Comparison of ENCODE assay signal across 8 cellular contexts in the genomic region with DNA sequence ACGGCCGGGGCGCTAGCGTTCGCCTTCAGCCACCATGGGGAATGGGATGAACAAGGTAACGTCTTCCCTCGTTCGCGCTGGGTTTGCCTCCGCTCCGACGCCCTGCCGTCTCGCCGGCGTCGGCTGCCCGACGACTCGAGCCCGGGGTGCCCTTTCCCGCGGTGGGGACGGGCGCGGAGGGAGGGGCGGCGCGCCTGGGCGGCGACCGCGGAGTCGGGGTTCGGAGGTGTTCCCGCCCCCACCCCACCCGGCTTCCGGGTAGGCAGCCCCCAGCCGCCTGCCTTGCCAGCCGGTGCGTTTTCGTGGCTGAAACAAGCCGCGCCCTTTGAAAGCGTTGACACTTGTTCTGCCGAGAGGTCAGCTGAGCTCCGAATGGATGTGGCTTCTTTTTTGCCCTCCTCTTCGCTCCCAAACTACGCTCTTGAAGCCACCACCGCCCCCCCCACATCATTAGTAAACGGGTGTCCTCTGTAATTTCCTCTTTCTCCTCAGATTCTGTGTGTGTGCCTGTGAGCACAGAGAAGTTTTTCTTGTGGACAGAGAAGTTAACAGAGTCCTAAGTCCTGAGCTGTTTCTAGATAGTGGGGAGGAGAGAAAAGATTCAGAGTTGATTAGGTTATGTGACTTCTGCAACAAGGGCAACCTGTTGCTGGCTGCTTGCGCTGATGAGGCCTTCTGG. TPM values are rescaled to one million over a fixed set of nuclear protein-coding genes. Genes with fewer than 3 reads are reported as not detected.
DNase-seq lines count a peak whose midpoint lies in the region; ATAC-seq, FAIRE-seq and TF ChIP-seq lines count a peak whose summit lies in the region.

No MANE protein-coding gene starts in this region.

- in situ Hi-C loops in GM13977 (cut with MboI; ENCODE audit: low pct_unique_long_range_greater_than_20kb, low sequenced_read_pairs, unreplicated experiment) (no loop called here), GM12878 (cut with MboI) (no loop called here)

- POLR2A ChIA-PET in GM12878 (lab: Charles Lee), result interaction anchor here (0.6 to 2.6 kb wide), 23 partner anchors 10 to 101 kb away, joined by 3 to 67 read pairs (median 7); partner anchors contain the start of gene IRF4

- 16% methylated on average over 52 of the region's 52 CpGs for WGBS in GM12878 (ENCODE audit: insufficient coverage, insufficient replicate concordance, low lambda C conversion rate, missing lambda C conversion rate)

- intact Hi-C loops in GM12878 (cut with micrococcal nuclease; ENCODE audit: unreplicated experiment), result loop anchor here (1.0 to 2.0 kb wide), 5 partner anchors 25 to 103 kb away; no protein-coding TSS in a partner anchor

- SMC1A ChIA-PET in GM12878 (lab: Charles Lee; ENCODE audit: uncharacterized antibody, unreplicated experiment), result interaction anchor here (0.6 to 2.7 kb wide), 25 partner anchors 13 to 107 kb away, joined by 3 to 46 read pairs (median 7); no protein-coding TSS in a partner anchor

- no peaks in the 10 kb centered on the region for H4K20me1 ChIP-seq in GM12878 (ENCODE audit: control insufficient read depth, insufficient read depth)

- TF ChIP-seq RAD21 in GM12878 (IDR thresholded peaks at IDR 0.05; ENCODE audit: insufficient read depth, low read depth, low read length), result peak; percentile 15; the same call in 1 of the 2 replicates

- peaks cover 76% of the 10 kb centered on the region for H3K79me2 ChIP-seq in GM12878 (ENCODE audit: control insufficient read depth, insufficient read depth, low read length)

- RAD21 ChIA-PET in GM12878 (lab: Charles Lee; ENCODE audit: unreplicated experiment), result interaction anchor here (0.6 to 2.6 kb wide), 31 partner anchors 7 to 183 kb away, joined by 3 to 77 read pairs (median 9); partner anchors contain the start of gene IRF4

- peak overlapping the region; percentile 78 for H3K4me3 ChIP-seq in GM12878

- no TSS peak for BruUV-seq in GM12878 (replicated peaks; lab: Mats Ljungman, UMichigan)

- peak overlapping the region; percentile 45; the same call in 1 of the 2 replicates for H2AFZ ChIP-seq in GM12878 (ENCODE audit: control insufficient read depth, low read depth, low read length)

- H3K9me3 ChIP-seq in GM12878 (replicated peaks; ENCODE audit: control insufficient read depth, insufficient read depth, low read length), result no peaks in the 10 kb centered on the region

- DNase-seq in GM13977 (ENCODE audit: low spot score) (peak; percentile 84), GM12878 (ENCODE audit: low read depth, low spot score) (peak; percentile 93), islet precursor cell (peak; percentile 74), DMS 273 (lab: John Stamatoyannopoulos, UW; ENCODE audit: unreplicated experiment) (no peak), NK-92 (lab: John Stamatoyannopoulos, UW; ENCODE audit: unreplicated experiment) (no peak)
- DNase-seq in stimulated activated CD4-positive, alpha-beta T cell treated with anti-CD3 and anti-CD28 coated beads, Interleukin-1b, Interleukin-23, amount 100 ng/mL, for 4 hours (ENCODE audit: low read depth in 2 of 2), result peak; percentile 63 to 74

- H3K27me3 ChIP-seq in GM12878 (replicated peaks in 1 of 2; ENCODE audit: control insufficient read depth in 2 of 2, insufficient read depth in 2 of 2, low read length in 1 of 2), result no peaks in the 10 kb centered on the region

- no peaks in the 10 kb centered on the region for H3K36me3 ChIP-seq in GM12878 (ENCODE audit: control insufficient read depth in 2 of 2, insufficient read depth in 2 of 2, low read length in 1 of 2)

- peaks cover 65% of the 10 kb centered on the region for H3K4me1 ChIP-seq in GM12878 (ENCODE audit: control insufficient read depth, insufficient read depth, low read length)

- TF ChIP-seq POLR2A in Raji (IDR thresholded peaks at IDR 0.05; ENCODE audit: insufficient read depth, low read depth, low read length) (peak; percentile 69; the same call in 1 of the 2 replicates), GM12878 (IDR thresholded peaks at IDR 0.05; ENCODE audit: low read depth, low read length) (no peak)

- CTCF ChIA-PET in GM12878 (lab: Yijun Ruan, JAX), result interaction anchor here (1.0 to 2.6 kb wide), 15 partner anchors 13 to 88 kb away, joined by 3 to 14 read pairs (median 5); no protein-coding TSS in a partner anchor

- peak; percentile 49 to 83; a peak in 2 of 4 replicates for TF ChIP-seq EP300 in GM12878 (IDR thresholded peaks at IDR 0.05; ENCODE audit: borderline replicate concordance in 1 of 2, control insufficient read depth in 1 of 2, low read depth in 2 of 2, low read length in 2 of 2)

- H3K4me2 ChIP-seq in GM12878 (ENCODE audit: control insufficient read depth, insufficient read depth), result peak overlapping the region; percentile 97

- TF ChIP-seq CTCF in GM13977 (IDR thresholded peaks at IDR 0.05; ENCODE audit: extremely low read depth, insufficient read depth, missing control alignments), result no peak
- TF ChIP-seq CTCF in GM12878 (IDR thresholded peaks at IDR 0.05 in 2 of 3, conservative IDR thresholded peaks at IDR 0.05 in 1 of 3; ENCODE audit: control insufficient read depth in 2 of 3, extremely low read depth in 1 of 3, insufficient read depth in 1 of 3, low read depth in 3 of 3, low read length in 3 of 3), result 0 out of 6 replicates have a peak, but pooled peaks of 1 of the 3 experiments have one; percentile 16

- FAIRE-seq in GM12878 (lab: Jason Lieb, UNC), result no peak

- H3K27ac ChIP-seq in GM12878 (ENCODE audit: control insufficient read depth, insufficient read depth), result peak overlapping the region; percentile 100

- ATAC-seq in HG02763 (IDR thresholded peaks at IDR 0.05; ENCODE audit: unreplicated experiment) (peak; percentile 28), GM12878 (peak; percentile 53)

- H3K9ac ChIP-seq in GM12878 (ENCODE audit: control insufficient read depth, insufficient read depth, low read length), result peak overlapping the region; percentile 98

TF ChIP-seq in GM12878, 131 proteins besides CTCF, POLR2A, EP300 and RAD21 (continues in another document):
- TF ChIP-seq, protein P1, sequence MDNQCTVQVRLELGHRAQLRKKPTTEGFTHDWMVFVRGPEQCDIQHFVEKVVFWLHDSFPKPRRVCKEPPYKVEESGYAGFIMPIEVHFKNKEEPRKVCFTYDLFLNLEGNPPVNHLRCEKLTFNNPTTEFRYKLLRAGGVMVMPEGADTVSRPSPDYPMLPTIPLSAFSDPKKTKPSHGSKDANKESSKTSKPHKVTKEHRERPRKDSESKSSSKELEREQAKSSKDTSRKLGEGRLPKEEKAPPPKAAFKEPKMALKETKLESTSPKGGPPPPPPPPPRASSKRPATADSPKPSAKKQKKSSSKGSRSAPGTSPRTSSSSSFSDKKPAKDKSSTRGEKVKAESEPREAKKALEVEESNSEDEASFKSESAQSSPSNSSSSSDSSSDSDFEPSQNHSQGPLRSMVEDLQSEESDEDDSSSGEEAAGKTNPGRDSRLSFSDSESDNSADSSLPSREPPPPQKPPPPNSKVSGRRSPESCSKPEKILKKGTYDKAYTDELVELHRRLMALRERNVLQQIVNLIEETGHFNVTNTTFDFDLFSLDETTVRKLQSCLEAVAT (IDR thresholded peaks at IDR 0.05), result no peak; the same call in 1 of the 2 replicates
- TF ChIP-seq, protein P2, sequence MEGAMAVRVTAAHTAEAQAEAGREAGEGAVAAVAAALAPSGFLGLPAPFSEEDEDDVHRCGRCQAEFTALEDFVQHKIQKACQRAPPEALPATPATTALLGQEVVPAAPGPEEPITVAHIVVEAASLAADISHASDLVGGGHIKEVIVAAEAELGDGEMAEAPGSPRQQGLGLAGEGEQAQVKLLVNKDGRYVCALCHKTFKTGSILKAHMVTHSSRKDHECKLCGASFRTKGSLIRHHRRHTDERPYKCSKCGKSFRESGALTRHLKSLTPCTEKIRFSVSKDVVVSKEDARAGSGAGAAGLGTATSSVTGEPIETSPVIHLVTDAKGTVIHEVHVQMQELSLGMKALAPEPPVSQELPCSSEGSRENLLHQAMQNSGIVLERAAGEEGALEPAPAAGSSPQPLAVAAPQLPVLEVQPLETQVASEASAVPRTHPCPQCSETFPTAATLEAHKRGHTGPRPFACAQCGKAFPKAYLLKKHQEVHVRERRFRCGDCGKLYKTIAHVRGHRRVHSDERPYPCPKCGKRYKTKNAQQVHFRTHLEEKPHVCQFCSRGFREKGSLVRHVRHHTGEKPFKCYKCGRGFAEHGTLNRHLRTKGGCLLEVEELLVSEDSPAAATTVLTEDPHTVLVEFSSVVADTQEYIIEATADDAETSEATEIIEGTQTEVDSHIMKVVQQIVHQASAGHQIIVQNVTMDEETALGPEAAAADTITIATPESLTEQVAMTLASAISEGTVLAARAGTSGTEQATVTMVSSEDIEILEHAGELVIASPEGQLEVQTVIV (IDR thresholded peaks at IDR 0.05; ENCODE audit: borderline replicate concordance, partially characterized antibody), result no peak
- TF ChIP-seq HDGF (IDR thresholded peaks at IDR 0.05), result no peak

RNA-seq across cellular contexts. Expression of gene DUSP22, which starts 0.4 kb away (rescaled TPM):
- 632 and 708 TPM in 2 replicates for total RNA-seq in GM12878 (2013; cell fraction: nucleolus; rRNA removed)
- 113 and 123 TPM in 2 replicates for total RNA-seq in GM12878 (2014; rRNA removed)
- total RNA-seq in GM12878 (2014; rRNA removed; fragmentation: Illumina TruSeq; extraction: Trizol), result 80.6 and 83.3 TPM in 2 replicates
- total RNA-seq in GM12878 (2021), result 125 and 130 TPM in 2 replicates
- 128 TPM for polyA plus RNA-seq in GM12878 (2011; ENCODE audit: low read depth)
- 78.9 and 80.1 TPM in 2 replicates for polyA plus RNA-seq in GM12878 (2011; rRNA removed)
- polyA plus RNA-seq in GM12878 (2011; cell fraction: cytosol; rRNA removed), result 109 and 115 TPM in 2 replicates
- 359 and 389 TPM in 2 replicates for polyA plus RNA-seq in GM12878 (2011; cell fraction: nucleus; rRNA removed)
- 121 and 164 TPM in 2 replicates for polyA plus RNA-seq in GM12878 (2012)
- polyA plus RNA-seq in GM12878 (2014; fragmentation: Illumina TruSeq; extraction: Trizol), result 87.9 and 101 TPM in 2 replicates
- polyA plus RNA-seq in GM12878 (2014; fragmentation: Nextera tagmentation; extraction: Ambion mirVana), result 10 to 100 TPM; 93.4 to 99.7 TPM
- polyA plus RNA-seq in GM12878 (2014; rRNA removed), result 138 and 147 TPM in 2 replicates
- polyA plus RNA-seq in GM12878 (2016; fragmentation: Nextera tagmentation; extraction: Ambion mirVana), result 100 to 1,000 TPM; 150 to 156 TPM
- 84.5 and 84.7 TPM in 2 replicates for polyA minus RNA-seq in GM12878 (2011; rRNA and poly(A)+ RNA removed)
- polyA minus RNA-seq in GM12878 (2011; cell fraction: cytosol; rRNA and poly(A)+ RNA removed), result 15.5 and 16.8 TPM in 2 replicates
- polyA minus RNA-seq in GM12878 (2011; cell fraction: nucleus; rRNA and poly(A)+ RNA removed), result 118 and 156 TPM in 2 replicates

Comparison
In these comparisons a context has a peak if more than half of its experiments do, and no peak if none do; other contexts are left out.
1. DNase-seq: peak in GM13977 (single experiment), GM12878 (single experiment), islet precursor cell (single experiment) and stimulated activated CD4-positive, alpha-beta T cell treated with anti-CD3 and anti-CD28 coated beads, Interleukin-1b, Interleukin-23, amount 100 ng/mL, for 4 hours (2 of 2); none in DMS 273 (single experiment) and NK-92 (single experiment).